In the genomic region with DNA sequence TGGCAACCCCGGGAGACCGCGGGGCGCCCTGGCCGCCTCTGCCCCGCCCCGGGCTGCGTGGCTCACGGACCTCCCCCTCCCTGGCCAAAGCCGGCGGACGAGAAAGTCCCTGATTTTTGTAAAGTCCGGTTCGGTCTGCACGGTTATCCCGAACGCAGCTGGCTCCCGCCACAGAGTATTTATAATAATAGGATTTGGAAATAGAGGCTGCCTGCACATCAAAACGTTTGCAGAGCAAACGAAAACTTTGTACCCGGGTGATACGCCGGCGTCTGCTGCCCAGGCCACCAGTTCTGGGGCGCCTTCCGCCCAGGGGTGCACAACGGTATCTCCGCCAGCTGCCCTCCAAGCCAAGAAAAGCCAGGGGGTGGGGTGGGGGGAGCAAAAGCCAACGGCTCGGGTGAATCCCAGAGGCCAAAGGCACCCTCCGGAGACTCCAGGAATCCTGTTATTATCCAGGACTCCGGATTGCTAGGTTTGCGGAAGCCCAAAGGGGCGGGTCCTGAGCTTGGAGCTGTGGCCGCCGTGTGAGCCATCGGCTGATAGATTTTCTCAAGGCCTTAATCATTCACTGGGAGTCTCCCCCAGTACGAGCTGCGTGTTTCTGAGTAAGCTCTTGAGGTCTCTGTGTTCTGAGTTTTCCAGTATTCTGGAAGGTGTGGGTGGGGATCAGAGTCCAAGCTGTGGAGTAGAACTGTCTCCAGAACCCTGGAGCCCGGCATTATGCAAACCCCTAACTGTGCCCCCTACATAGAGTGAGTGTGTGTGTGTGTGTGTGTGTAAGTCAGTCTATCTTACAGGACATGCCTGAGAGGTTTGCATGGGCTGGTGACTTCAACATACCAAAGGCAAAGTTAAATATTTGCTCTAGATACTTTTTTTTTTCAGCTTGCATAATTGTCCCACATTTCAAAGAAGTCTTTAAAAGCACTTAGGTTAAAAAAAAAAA, we compare ENCODE assay signal across 9 cellular contexts. TPM values are rescaled to one million over a fixed set of nuclear protein-coding genes. Genes with fewer than 3 reads are reported as not detected.
DNase-seq lines count a peak whose midpoint lies in the region; ATAC-seq and TF ChIP-seq lines count a peak whose summit lies in the region.
"Had no signal": no experiment of that assay in that cellular context is flagged by ENCODE, and none has a peak within 500 bp of the region (broad histone marks: within the 10 kb centered on the region; RNA-seq: fewer than 3 reads in every experiment).

No MANE protein-coding gene starts in this region.

- H3K4me3 Mint-ChIP-seq in nephron progenitor cell: peak overlapping the region; percentile 70
- H3K4me3 Mint-ChIP-seq in activated CD4-positive, alpha-beta T cell treated with anti-CD3 and anti-CD28 coated beads, Interleukin-2, amount 10 ng/mL, durations not matched to agents 24 days and 14 days: no peak overlapping the region

- peaks cover 31% of the 10 kb centered on the region for H3K27me3 ChIP-seq in BJ (ENCODE audit: control insufficient read depth, insufficient read depth, low read length)

- CTCF ChIA-PET in BJ (lab: Yijun Ruan, JAX): interaction anchor here (1.0 to 5.5 kb wide), 6 partner anchors 11 to 119 kb away, joined by 3 to 26 read pairs (median 4); no protein-coding TSS in a partner anchor

- H3K4me3 ChIP-seq in BJ (ENCODE audit: low read depth, low read length): peak overlapping the region; percentile 44
- peak overlapping the region; percentile 96 for H3K4me3 ChIP-seq in epithelial cell of proximal tubule (ENCODE audit: low read depth, low read length)

- POLR2A ChIA-PET in BJ (lab: Charles Lee): interaction anchor here (0.6 kb wide), 2 partner anchors 20 to 622 kb away, joined by 4 to 5 read pairs; no protein-coding TSS in a partner anchor

- peaks cover 10% of the 10 kb centered on the region for H3K9me3 Mint-ChIP-seq in nephron progenitor cell
- no peaks in the 10 kb centered on the region for H3K9me3 Mint-ChIP-seq in activated CD4-positive, alpha-beta T cell treated with anti-CD3 and anti-CD28 coated beads, Interleukin-2, amount 10 ng/mL, durations not matched to agents 24 days and 14 days

- no peak for ATAC-seq in HG02981 (IDR thresholded peaks at IDR 0.05; ENCODE audit: unreplicated experiment)

- H3K4me1 Mint-ChIP-seq in nephron progenitor cell: peaks cover 22% of the 10 kb centered on the region
- no peaks in the 10 kb centered on the region for H3K4me1 Mint-ChIP-seq in activated CD4-positive, alpha-beta T cell treated with anti-CD3 and anti-CD28 coated beads, Interleukin-2, amount 10 ng/mL, durations not matched to agents 24 days and 14 days

- peaks cover 87% of the 10 kb centered on the region for H3K27me3 Mint-ChIP-seq in nephron progenitor cell (ENCODE audit: low read depth, poor library complexity)
- peaks cover 47% of the 10 kb centered on the region for H3K27me3 Mint-ChIP-seq in activated CD4-positive, alpha-beta T cell treated with anti-CD3 and anti-CD28 coated beads, Interleukin-2, amount 10 ng/mL, durations not matched to agents 24 days and 14 days

- no peak overlapping the region for H3K27ac Mint-ChIP-seq in nephron progenitor cell
- H3K27ac Mint-ChIP-seq in activated CD4-positive, alpha-beta T cell treated with anti-CD3 and anti-CD28 coated beads, Interleukin-2, amount 10 ng/mL, durations not matched to agents 24 days and 14 days: no peak overlapping the region

- no peak for DNase-seq in BJ (ENCODE audit: low read depth)
- peak; percentile 38 for DNase-seq in LHCN-M2 (ENCODE audit: low read depth)
- DNase-seq in epithelial cell of proximal tubule (ENCODE audit: low read depth): peak; percentile 99
- DNase-seq in nephron progenitor cell: peak; percentile 41
- DNase-seq in NCI-H2171 (lab: John Stamatoyannopoulos, UW): no peak
- DNase-seq in activated CD4-positive, alpha-beta T cell treated with anti-CD3 and anti-CD28 coated beads, Interleukin-2, amount 10 ng/mL, durations not matched to agents 24 days and 14 days: no peak
- DNase-seq in activated CD4-positive, alpha-beta T cell treated with anti-CD3 and anti-CD28 coated beads for 48 hours: no peak

- TF ChIP-seq CTCF in BJ (IDR thresholded peaks at IDR 0.05; ENCODE audit: insufficient read depth, low read depth, low read length): no peak
- no peak for TF ChIP-seq CTCF in epithelial cell of proximal tubule (conservative IDR thresholded peaks at IDR 0.05; ENCODE audit: low read depth, low read length)
- no peak for TF ChIP-seq CTCF in nephron progenitor cell (IDR thresholded peaks at IDR 0.05)

- intact Hi-C loops in activated CD4-positive, alpha-beta T cell treated with anti-CD3 and anti-CD28 coated beads, Interleukin-2, amount 10 ng/mL, durations not matched to agents 24 days and 14 days (cut with micrococcal nuclease): no loop called here

- no peaks in the 10 kb centered on the region for H3K36me3 Mint-ChIP-seq in nephron progenitor cell (ENCODE audit: low read depth)
- H3K36me3 Mint-ChIP-seq in activated CD4-positive, alpha-beta T cell treated with anti-CD3 and anti-CD28 coated beads, Interleukin-2, amount 10 ng/mL, durations not matched to agents 24 days and 14 days (ENCODE audit: low read depth): no peaks in the 10 kb centered on the region

- H3K36me3 ChIP-seq in BJ (ENCODE audit: control insufficient read depth, insufficient read depth, low read length): no peaks in the 10 kb centered on the region

RNA-seq across cellular contexts. Expression of a gene that starts 0.7 kb away (rescaled TPM):
- polyA plus RNA-seq in BJ (2011; rRNA removed): 0.28 and 0.37 TPM in 2 replicates
- polyA minus RNA-seq in BJ (2011; rRNA and poly(A)+ RNA removed): 2.1 and 2.6 TPM in 2 replicates
- 0.51 and 2.6 TPM in 2 replicates for total RNA-seq in LHCN-M2 (2014; rRNA removed)
- 5.3 TPM for polyA plus RNA-seq in LHCN-M2 (2012)
- total RNA-seq in epithelial cell of proximal tubule: 9.5 and 10.9 TPM in 2 replicates
- total RNA-seq in activated CD4-positive, alpha-beta T cell treated with anti-CD3 and anti-CD28 coated beads, Interleukin-2, amount 10 ng/mL, durations not matched to agents 24 days and 14 days: not detected in 2 replicates
- total RNA-seq: T-helper 1 cell treated with Interleukin-12 subunit alpha and Interleukin-12 subunit beta and Interleukin-4 antibody, amounts not matched to agents 30 ng/mL and 1 ng/mL, for 36 hours had no signal

Comparison
In these comparisons a context has a peak if more than half of its experiments do, and no peak if none do; other contexts are left out.
1. DNase-seq: peak in LHCN-M2 (single experiment), epithelial cell of proximal tubule (single experiment) and nephron progenitor cell (single experiment); none in BJ (single experiment), NCI-H2171 (single experiment), activated CD4-positive, alpha-beta T cell treated with anti-CD3 and anti-CD28 coated beads, Interleukin-2, amount 10 ng/mL, durations not matched to agents 24 days and 14 days (single experiment) and activated CD4-positive, alpha-beta T cell treated with anti-CD3 and anti-CD28 coated beads for 48 hours (single experiment).